Comparison of ENCODE assay signal across 28 cellular contexts in the genomic region with DNA sequence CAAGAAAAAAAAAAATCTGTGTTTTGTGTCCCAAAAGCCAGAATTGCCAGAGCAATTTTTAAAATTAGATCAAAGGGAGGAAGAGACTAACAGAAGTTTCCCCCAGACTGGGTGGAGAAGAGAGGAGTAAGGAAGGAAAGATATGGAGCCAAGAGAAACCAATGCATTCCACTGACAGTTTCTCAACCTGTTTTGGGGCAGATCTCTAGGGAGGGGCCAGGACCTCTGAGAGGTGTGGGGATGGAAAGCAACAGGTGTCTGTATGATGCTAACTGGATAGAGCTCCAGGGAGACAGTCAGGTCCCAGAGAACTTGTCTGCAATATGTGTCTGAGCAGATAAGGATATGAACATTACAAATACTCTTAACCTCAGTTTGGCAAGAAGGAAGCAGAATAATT. TPM values are rescaled to one million over a fixed set of nuclear protein-coding genes. Genes with fewer than 3 reads are reported as not detected.
"Had no signal": no experiment of that assay in that cellular context is flagged by ENCODE, and none has a peak within 500 bp of the region (broad histone marks: within the 10 kb centered on the region; RNA-seq: fewer than 3 reads in every experiment).

No MANE protein-coding gene starts in this region.

- H3K79me2 ChIP-seq: parathyroid adenoma had no signal

- H3K4me3 ChIP-seq: ovary, psoas muscle, right lobe of liver, skin epidermis, smooth muscle cell, spleen, suprapubic skin, testis, tibial artery, transverse colon, upper lobe of right lung, uterus had no signal

- H3K4me1 ChIP-seq: parathyroid adenoma, psoas muscle, right lobe of liver, spleen, testis, transverse colon, upper lobe of right lung, uterus had no signal

- H2AFZ ChIP-seq: parathyroid adenoma had no signal

- H3K4me2 ChIP-seq: smooth muscle cell had no signal

- H3K27me3 ChIP-seq: neutrophil, ovary, right lobe of liver, spleen, suprapubic skin, testis, tibial artery, transverse colon, upper lobe of right lung, uterus had no signal

- H3K9me3 ChIP-seq: neutrophil, ovary, psoas muscle, right lobe of liver, spleen, suprapubic skin, testis, tibial artery, transverse colon, upper lobe of right lung, uterus had no signal

- H3K9ac ChIP-seq: parathyroid adenoma had no signal

- DNase-seq: naive thymus-derived CD4-positive, alpha-beta T cell; natural killer cell; nucleus accumbens; ovary; posterior cingulate gyrus; psoas muscle; right cardiac atrium; right lobe of liver; spleen; stimulated activated CD4-positive, alpha-beta T cell treated with anti-CD3 and anti-CD28 coated beads, Interleukin-12 subunit alpha, Interleukin-12 subunit beta, amount 100 ng/mL, for 4 hours; stimulated activated CD4-positive, alpha-beta T cell treated with anti-CD3 and anti-CD28 coated beads, Interleukin-1b, Interleukin-23, amount 100 ng/mL, for 48 hours; stimulated activated CD4-positive, alpha-beta T cell treated with anti-CD3 and anti-CD28 coated beads, Interleukin-4, amount 100 ng/mL, for 1 hour; stimulated activated CD4-positive, alpha-beta T cell treated with anti-CD3 and anti-CD28 coated beads, Interleukin-4, amount 100 ng/mL, for 4 hours; stimulated activated CD8-positive, alpha-beta memory T cell treated with anti-CD3 and anti-CD28 coated beads, Interleukin-4, amount 100 ng/mL, for 48 hours; stimulated activated naive CD4-positive, alpha-beta T cell; stimulated activated naive CD8-positive, alpha-beta T cell treated with anti-CD3 and anti-CD28 coated beads, Interleukin-15, amount 100 ng/mL, for 72 hours; stimulated activated naive CD8-positive, alpha-beta T cell treated with anti-CD3 and anti-CD28 coated beads, Interleukin-15, Interleukin-2, amounts not matched to agents 100 U/mL and 50 U/mL, for 24 hours; substantia nigra; testis; tibial artery; transverse colon; upper lobe of right lung; uterus had no signal

- H3K27ac ChIP-seq: neutrophil, ovary, parathyroid adenoma, psoas muscle, right lobe of liver, skin epidermis, spleen, suprapubic skin, testis, tibial artery, transverse colon, upper lobe of right lung, uterus had no signal

- H3K36me3 ChIP-seq: neutrophil, ovary, right lobe of liver, spleen, suprapubic skin, tibial artery, transverse colon, upper lobe of right lung, uterus had no signal

RNA-seq across cellular contexts. Expression of a gene that starts 22.7 kb away (rescaled TPM):
- polyA plus RNA-seq: naive thymus-derived CD4-positive, alpha-beta T cell had no signal
